Comparison of ENCODE assay signal across 9 cellular contexts in genomic region chr2:181790716-181791649, GRCh38.
DNase-seq lines count a peak whose midpoint lies in the region; ATAC-seq, FAIRE-seq and TF ChIP-seq lines count a peak whose summit lies in the region.
"Had no signal": no experiment of that assay in that cellular context is flagged by ENCODE, and none has a peak within 500 bp of the region (broad histone marks: within the 10 kb centered on the region; RNA-seq: fewer than 3 reads in every experiment).

No MANE protein-coding gene starts in this region.

- H3K36me3 Mint-ChIP-seq in CD4-positive, alpha-beta T cell (ENCODE audit: low read depth): no peaks in the 10 kb centered on the region
- no peaks in the 10 kb centered on the region for H3K36me3 Mint-ChIP-seq in T-helper 17 cell (ENCODE audit: low read depth)

- no peak overlapping the region for H3K4me3 Mint-ChIP-seq in CD4-positive, alpha-beta T cell
- no peak overlapping the region for H3K4me3 Mint-ChIP-seq in T-helper 17 cell

- no peaks in the 10 kb centered on the region for H3K27me3 ChIP-seq in CD4-positive, alpha-beta T cell (ENCODE audit: control insufficient read depth, insufficient read depth, low read length)

- POLR2A ChIA-PET in CD4-positive, alpha-beta T cell (lab: Charles Lee): no interaction called here

- peak; percentile 48 for ATAC-seq in CD4-positive, alpha-beta T cell (ENCODE audit: poor library complexity)
- ATAC-seq in HG03139 (IDR thresholded peaks at IDR 0.05; ENCODE audit: unreplicated experiment) (peak; percentile 97), T-helper 17 cell (peak; percentile 37)

- DNase-seq in CD4-positive, alpha-beta T cell: no peak
- DNase-seq in GM19239 (ENCODE audit: insufficient read length, low spot score) (peak; percentile 26), T-helper 17 cell (no peak), fibroblast of the conjunctiva (ENCODE audit: low read depth) (peak; percentile 60), germinal center (ENCODE audit: low spot score) (no peak), nucleus accumbens (lab: John Stamatoyannopoulos, UW) (no peak), GM19240 (ENCODE audit: insufficient read length, low spot score) (no peak)
- DNase-seq: naive B cell had no signal

- H3K4me1 Mint-ChIP-seq in CD4-positive, alpha-beta T cell (ENCODE audit: low read depth): peaks cover 8% of the 10 kb centered on the region
- H3K4me1 Mint-ChIP-seq in T-helper 17 cell: no peaks in the 10 kb centered on the region
- H3K4me1 Mint-ChIP-seq: naive B cell had no signal

- H3K27ac ChIP-seq in CD4-positive, alpha-beta T cell (ENCODE audit: low read depth, low read length): no peak overlapping the region

- FAIRE-seq in GM19239 (lab: Jason Lieb, UNC): peak; percentile 95

- CTCF ChIA-PET in CD4-positive, alpha-beta T cell (lab: Charles Lee): no interaction called here

- no peaks in the 10 kb centered on the region for H3K9me3 Mint-ChIP-seq in CD4-positive, alpha-beta T cell

- H3K27me3 Mint-ChIP-seq in CD4-positive, alpha-beta T cell: no peaks in the 10 kb centered on the region
- peaks cover 7% of the 10 kb centered on the region for H3K27me3 Mint-ChIP-seq in T-helper 17 cell

- H3K9me3 ChIP-seq in CD4-positive, alpha-beta T cell (ENCODE audit: control insufficient read depth, low read length): no peaks in the 10 kb centered on the region
- H3K9me3 ChIP-seq in T-helper 17 cell (ENCODE audit: control insufficient read depth, low read length, poor library complexity, severe bottlenecking): no peaks in the 10 kb centered on the region

- no peak for TF ChIP-seq CTCF in CD4-positive, alpha-beta T cell (IDR thresholded peaks at IDR 0.05)

- no peak overlapping the region for H3K27ac Mint-ChIP-seq in CD4-positive, alpha-beta T cell
- no peak overlapping the region for H3K27ac Mint-ChIP-seq in T-helper 17 cell
- H3K27ac Mint-ChIP-seq: naive B cell had no signal

- intact Hi-C loops in CD4-positive, alpha-beta T cell (cut with DNase I, micrococcal nuclease): no loop called here

Comparison
In these comparisons a context has a peak if more than half of its experiments do, and no peak if none do; other contexts are left out.
1. ATAC-seq: peak in every context shown above with its lines; median percentile 97 in HG03139; 48 in CD4-positive, alpha-beta T cell; 37 in T-helper 17 cell.
2. DNase-seq: peak in GM19239 (single experiment) and fibroblast of the conjunctiva (single experiment); none in CD4-positive, alpha-beta T cell (0 of 10), T-helper 17 cell (0 of 3), germinal center (single experiment), nucleus accumbens (0 of 56) and GM19240 (single experiment).